ENCODE assay signal across 13 cellular contexts in the genomic region with DNA sequence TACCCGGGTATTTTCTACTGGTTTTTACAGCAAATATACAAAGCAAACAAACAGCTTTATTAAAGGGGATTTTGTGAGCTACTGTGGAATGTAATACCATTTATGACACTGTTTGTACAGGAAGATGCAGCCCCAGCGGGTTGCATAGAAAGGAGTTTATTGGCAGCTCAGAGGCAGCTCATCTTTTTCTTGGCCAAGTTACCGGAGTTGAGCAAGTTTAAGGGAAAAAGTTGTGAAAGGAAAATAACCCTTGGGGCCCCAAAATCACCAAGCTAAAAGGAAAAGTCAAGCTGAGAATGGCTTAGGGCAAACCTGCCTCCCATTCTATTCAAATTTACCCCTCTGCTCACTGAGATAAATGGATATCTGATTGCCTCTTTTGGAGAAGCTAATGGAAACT.
DNase-seq lines count a peak whose midpoint lies in the region; ATAC-seq lines count a peak whose summit lies in the region.
"Had no signal": no experiment of that assay in that cellular context is flagged by ENCODE, and none has a peak within 500 bp of the region (broad histone marks: within the 10 kb centered on the region; RNA-seq: fewer than 3 reads in every experiment).

No MANE protein-coding gene starts in this region.

- H3K4me1 ChIP-seq in aorta (ENCODE audit: control insufficient read depth in 1 of 2, insufficient read depth in 2 of 2, low read length in 2 of 2): peaks cover 4 to 7% of the 10 kb centered on the region in 2 donors
- H3K4me1 ChIP-seq: lower lobe of right lung, pancreas had no signal

- no peak overlapping the region for H3K4me3 ChIP-seq in aorta (ENCODE audit: low read length in 2 of 2)
- H3K4me3 ChIP-seq: GM12878, lower lobe of right lung, pancreas had no signal

- H3K27me3 ChIP-seq in aorta (ENCODE audit: control insufficient read depth in 1 of 2, insufficient read depth in 2 of 2, low read length in 1 of 2): no peaks in the 10 kb centered on the region
- H3K27me3 ChIP-seq: pancreas had no signal

- DNase-seq in LHCN-M2 (ENCODE audit: low read depth) (peak; percentile 50), dermis microvascular lymphatic vessel endothelial cell (ENCODE audit: low read depth in 2 of 2) (peak; percentile 59 to 76), iris pigment epithelial cell (ENCODE audit: low read depth) (peak; percentile 96), aorta (no peak), NCI-H2227 treated with DMSO at 0.1 percent for 48 hours (lab: John Stamatoyannopoulos, UW) (no peak), NCI-H510A treated with DMSO at 0.1 percent for 48 hours (lab: John Stamatoyannopoulos, UW) (no peak)
- DNase-seq: activated CD4-positive, alpha-beta T cell treated with anti-CD3 and anti-CD28 coated beads, Interleukin-2, amount 10 ng/mL, durations not matched to agents 24 days and 14 days; Karpas-422; lower lobe of right lung; pancreas had no signal

- H3K9me3 ChIP-seq in aorta (ENCODE audit: control insufficient read depth, low read length): no peaks in the 10 kb centered on the region
- H3K9me3 ChIP-seq: pancreas had no signal

- intact Hi-C loops in aorta (cut with DNase I): no loop called here

- WGBS in aorta, 2 donors: 11 to 19% methylated on average over 3 of the region's 3 CpGs

- ATAC-seq in aorta (ENCODE audit: low FRiP score): peak; percentile 74
- no peak for ATAC-seq in GM19035 (IDR thresholded peaks at IDR 0.05; ENCODE audit: unreplicated experiment)
- ATAC-seq: GM12878, HCT116, lower lobe of right lung had no signal

- peaks cover 0 to 3% of the 10 kb centered on the region in 2 donors for H3K36me3 ChIP-seq in aorta (ENCODE audit: control insufficient read depth in 1 of 2, insufficient read depth in 2 of 2, low read length in 1 of 2)
- H3K36me3 ChIP-seq: lower lobe of right lung, pancreas had no signal

- H3K27ac ChIP-seq in aorta (ENCODE audit: low read depth in 1 of 2, low read length in 2 of 2): no peak overlapping the region
- H3K27ac ChIP-seq: lower lobe of right lung, pancreas had no signal

Comparison
In these comparisons a context has a peak if more than half of its experiments do, and no peak if none do; other contexts are left out.
1. DNase-seq: peak in LHCN-M2 (single experiment), dermis microvascular lymphatic vessel endothelial cell (2 of 2) and iris pigment epithelial cell (single experiment); none in aorta (0 of 2), NCI-H2227 treated with DMSO at 0.1 percent for 48 hours (single experiment) and NCI-H510A treated with DMSO at 0.1 percent for 48 hours (single experiment).